ENCODE assay signal across 22 cellular contexts in the genomic region with DNA sequence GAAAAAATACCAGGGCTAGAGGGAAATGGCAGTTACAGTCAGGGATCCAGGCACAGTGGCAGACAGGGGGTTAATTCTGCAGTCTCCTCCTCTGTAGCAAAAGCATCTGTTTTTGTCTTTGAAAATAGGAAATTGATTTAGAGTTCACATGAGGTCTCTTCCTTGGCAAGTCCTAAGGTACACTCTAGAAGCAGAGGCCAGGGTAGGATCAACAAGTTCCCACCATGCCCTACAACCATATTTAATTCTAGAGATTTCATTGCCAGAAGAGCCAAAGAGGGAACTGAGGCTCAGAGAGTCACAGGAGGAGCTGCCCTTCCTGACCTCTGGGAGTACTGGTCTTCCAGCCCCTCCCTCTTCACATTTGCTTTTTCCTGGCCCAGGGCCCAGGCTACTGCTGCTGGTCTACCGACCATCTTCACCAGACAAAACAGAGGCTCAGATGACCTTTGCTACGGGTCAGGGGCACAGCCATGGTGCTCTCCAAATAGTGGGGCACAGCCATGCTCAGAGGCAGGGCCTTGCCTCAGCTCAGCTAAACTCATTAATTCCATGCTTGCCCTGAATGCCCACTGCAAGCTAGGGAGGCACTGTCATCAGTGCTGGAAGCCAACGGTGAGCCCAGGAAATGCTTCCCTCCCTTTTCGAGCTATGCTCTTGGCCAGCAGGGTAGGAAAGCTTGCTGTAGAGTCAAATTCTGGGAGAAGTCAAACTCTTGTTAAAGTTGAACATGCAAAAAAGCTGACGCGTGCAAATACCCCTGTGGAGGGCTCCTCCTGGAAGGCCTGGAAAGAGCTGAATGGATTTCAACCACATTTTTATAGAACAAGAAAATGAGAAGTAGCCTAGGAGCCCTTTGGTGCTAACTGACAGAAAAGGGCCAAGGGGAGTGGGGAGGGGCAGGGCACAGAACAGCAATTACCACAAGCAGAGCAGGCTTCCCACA. TPM values are rescaled to one million over a fixed set of nuclear protein-coding genes. Genes with fewer than 3 reads are reported as not detected.
DNase-seq lines count a peak whose midpoint lies in the region; ATAC-seq, FAIRE-seq and TF ChIP-seq lines count a peak whose summit lies in the region.
"Had no signal": no experiment of that assay in that cellular context is flagged by ENCODE, and none has a peak within 500 bp of the region (broad histone marks: within the 10 kb centered on the region; RNA-seq: fewer than 3 reads in every experiment).

No MANE protein-coding gene starts in this region.

- POLR2A ChIA-PET in WTC11 (lab: Charles Lee) (no interaction called here), HepG2 (lab: Yijun Ruan, JAX) (no interaction called here)

- ATAC-seq in Right ventricle myocardium inferior (peak; percentile 47), WTC11 (no peak), HepG2 (no peak; the same call in 1 of the 3 replicates)
- ATAC-seq: Panc1 had no signal

- no TSS peak for BruUV-seq in HepG2 (replicated peaks; lab: Mats Ljungman, UMichigan)

- intact Hi-C loops in Right ventricle myocardium inferior (cut with DNase I) (loop anchor here (10.0 kb wide), 1 partner anchor 52 kb away; no protein-coding TSS in a partner anchor), cardiac septum (cut with DNase I) (no loop called here), HepG2 (cut with micrococcal nuclease; ENCODE audit: unreplicated experiment) (no loop called here)
- intact Hi-C loops in activated T-helper 2 cell treated with anti-CD3 and anti-CD28 coated beads, Interferon-gamma antibody, Interleukin-2, Interleukin-4, amounts not matched to agents 10 μg/mL and 5 μg/mL and 100 μg/mL, durations not matched to agents 14 hours and 24 hours and 36 hours (cut with micrococcal nuclease) = no loop called here

- 86% methylated on average over 6 of the region's 6 CpGs for WGBS in HepG2 (ENCODE audit: low lambda C conversion rate)

- no peak for TF ChIP-seq RAD21 in HepG2 (CRISPR knock-in tag; IDR thresholded peaks at IDR 0.05)

- H3K36me3 Mint-ChIP-seq in WTC11 = peaks cover 11% of the 10 kb centered on the region
- H3K36me3 Mint-ChIP-seq in activated T-helper 2 cell treated with anti-CD3 and anti-CD28 coated beads, Interferon-gamma antibody, Interleukin-2, Interleukin-4, amounts not matched to agents 10 μg/mL and 5 μg/mL and 100 μg/mL, durations not matched to agents 14 hours and 24 hours and 36 hours (ENCODE audit: low read depth) = peaks cover 19% of the 10 kb centered on the region

- TF ChIP-seq CTCF in WTC11 (IDR thresholded peaks at IDR 0.05) = no peak
- no peak for TF ChIP-seq CTCF in HepG2 (CRISPR knock-in tag; IDR thresholded peaks at IDR 0.05)
- TF ChIP-seq CTCF in parathyroid adenoma (IDR thresholded peaks at IDR 0.05) = no peak

- H3K9me3 ChIP-seq in HepG2 (ENCODE audit: low read length) (no peaks in the 10 kb centered on the region), parathyroid adenoma (ENCODE audit: control insufficient read depth, low read length) (no peaks in the 10 kb centered on the region)
- H3K9me3 ChIP-seq: SJCRH30 had no signal

- H3K27me3 Mint-ChIP-seq in WTC11 (ENCODE audit: low read depth) = no peaks in the 10 kb centered on the region
- no peaks in the 10 kb centered on the region for H3K27me3 Mint-ChIP-seq in activated T-helper 2 cell treated with anti-CD3 and anti-CD28 coated beads, Interferon-gamma antibody, Interleukin-2, Interleukin-4, amounts not matched to agents 10 μg/mL and 5 μg/mL and 100 μg/mL, durations not matched to agents 14 hours and 24 hours and 36 hours (ENCODE audit: low read depth)
- H3K27me3 Mint-ChIP-seq: CD4-positive, alpha-beta T cell had no signal

- TF ChIP-seq EP300 in HepG2 (IDR thresholded peaks at IDR 0.05; ENCODE audit: low read depth in 2 of 2, low read length in 2 of 2) (no peak), HepG2 (CRISPR knock-in tag; IDR thresholded peaks at IDR 0.05; ENCODE audit: borderline replicate concordance) (no peak)

- no peak for FAIRE-seq in HepG2 (lab: Jason Lieb, UNC)

- H3K9ac ChIP-seq in HepG2 (ENCODE audit: insufficient read depth, low read depth, low read length) (no peak overlapping the region), parathyroid adenoma (no peak overlapping the region)
- H3K9ac ChIP-seq: KMS-11 had no signal

- H3K27me3 ChIP-seq in HepG2 (ENCODE audit: control insufficient read depth in 1 of 2, insufficient read depth in 2 of 2, low read length in 2 of 2) (no peaks in the 10 kb centered on the region; a peak in 1 of 5 replicates), parathyroid adenoma (ENCODE audit: control insufficient read depth, insufficient read depth, low read length) (no peaks in the 10 kb centered on the region)
- H3K27me3 ChIP-seq: SJCRH30 had no signal

- no peak overlapping the region for H3K4me2 ChIP-seq in HepG2 (ENCODE audit: low read depth, low read length)
- H3K4me2 ChIP-seq in parathyroid adenoma (ENCODE audit: low read length) = no peak overlapping the region
- H3K4me2 ChIP-seq: KMS-11 had no signal

- H3K4me1 ChIP-seq in HepG2 (ENCODE audit: insufficient read depth, low read length) = no peaks in the 10 kb centered on the region; the same call in 1 of the 2 replicates
- peaks cover 5% of the 10 kb centered on the region for H3K4me1 ChIP-seq in parathyroid adenoma
- H3K4me1 ChIP-seq: SJCRH30 had no signal

- 0 out of 2 replicates have a peak overlapping the region, but pooled peaks have one; percentile 12 for H3K27ac Mint-ChIP-seq in WTC11
- H3K27ac Mint-ChIP-seq in activated T-helper 2 cell treated with anti-CD3 and anti-CD28 coated beads, Interferon-gamma antibody, Interleukin-2, Interleukin-4, amounts not matched to agents 10 μg/mL and 5 μg/mL and 100 μg/mL, durations not matched to agents 14 hours and 24 hours and 36 hours = no peak overlapping the region
- H3K27ac Mint-ChIP-seq: CD4-positive, alpha-beta T cell had no signal

- TF ChIP-seq POLR2A in HepG2 (IDR thresholded peaks at IDR 0.05; ENCODE audit: insufficient read depth in 1 of 2, low read depth in 2 of 2, low read length in 2 of 2) = no peak

- in situ Hi-C loops in HepG2 (cut with HindIII; ENCODE audit: extremely low pct_ligation_motif_present, low pct_unique_long_range_greater_than_20kb) = no loop called here

- peaks cover 36 to 59% of the 10 kb centered on the region in 2 experiments for H3K36me3 ChIP-seq in HepG2 (replicated peaks in 1 of 2; ENCODE audit: control insufficient read depth in 1 of 2, insufficient read depth in 2 of 2, low read length in 2 of 2)
- no peaks in the 10 kb centered on the region for H3K36me3 ChIP-seq in parathyroid adenoma (ENCODE audit: control insufficient read depth, insufficient read depth, low read length)

- no peaks in the 10 kb centered on the region for H3K9me3 Mint-ChIP-seq in WTC11
- H3K9me3 Mint-ChIP-seq in activated T-helper 2 cell treated with anti-CD3 and anti-CD28 coated beads, Interferon-gamma antibody, Interleukin-2, Interleukin-4, amounts not matched to agents 10 μg/mL and 5 μg/mL and 100 μg/mL, durations not matched to agents 14 hours and 24 hours and 36 hours = no peaks in the 10 kb centered on the region
- H3K9me3 Mint-ChIP-seq: CD4-positive, alpha-beta T cell had no signal

- H4K20me1 ChIP-seq in HepG2 (ENCODE audit: insufficient read depth, low read length) = peaks cover 14% of the 10 kb centered on the region; the same call in 1 of the 2 replicates

- CTCF ChIA-PET in WTC11 (lab: Charles Lee) = interaction anchor here (0.7 to 10.1 kb wide), 3 partner anchors 13 to 126 kb away, joined by 3 to 96 read pairs (median 7); partner anchors contain the start of gene CHRM4
- CTCF ChIA-PET in HepG2 (lab: Yijun Ruan, JAX; ENCODE audit: low intra/inter-chr PET ratio, low total read pairs) = no interaction called here

- no peak overlapping the region for H3K4me3 ChIP-seq in HepG2 (replicated peaks in 1 of 3; ENCODE audit: insufficient read depth in 1 of 3, low read depth in 2 of 3, low read length in 3 of 3)
- H3K4me3 ChIP-seq in parathyroid adenoma (ENCODE audit: low read depth, low read length) = no peak overlapping the region
- H3K4me3 ChIP-seq: SJCRH30 had no signal

- DNase-seq in Right ventricle myocardium inferior (ENCODE audit: missing footprints) (no peak), cardiac septum (ENCODE audit: low spot score) (no peak), WTC11 (ENCODE audit: low spot score) (no peak), HepG2 (ENCODE audit: low spot score) (no peak), NCI-H2196 (lab: John Stamatoyannopoulos, UW; ENCODE audit: unreplicated experiment) (no peak), NCI-H2107 treated with DMSO at 0.1 percent for 48 hours (lab: John Stamatoyannopoulos, UW; ENCODE audit: unreplicated experiment) (no peak)
- DNase-seq in activated T-helper 2 cell treated with anti-CD3 and anti-CD28 coated beads, Interferon-gamma antibody, Interleukin-2, Interleukin-4, amounts not matched to agents 10 μg/mL and 5 μg/mL and 100 μg/mL, durations not matched to agents 14 hours and 24 hours and 36 hours (ENCODE audit: low spot score) = no peak
- DNase-seq: CD4-positive, alpha-beta T cell; COR-L47; DMS79; H7; NCI-H1105; NCI-H146; NCI-H2029; NCI-H2171; NCI-H524 treated with DMSO at 0.1 percent for 48 hours; NCI-H82; SJCRH30 had no signal

- H3K79me2 ChIP-seq in HepG2 (ENCODE audit: insufficient read depth, low read length) (no peaks in the 10 kb centered on the region), parathyroid adenoma (no peaks in the 10 kb centered on the region)

- H3K27ac ChIP-seq in HepG2 (ENCODE audit: extremely low read length, insufficient read depth, low read length) = no peak overlapping the region
- peak overlapping the region; percentile 39 for H3K27ac ChIP-seq in parathyroid adenoma
- H3K27ac ChIP-seq: HL-60, KMS-11, SJCRH30 had no signal

- H3K4me3 Mint-ChIP-seq in WTC11 = no peak overlapping the region
- H3K4me3 Mint-ChIP-seq in activated T-helper 2 cell treated with anti-CD3 and anti-CD28 coated beads, Interferon-gamma antibody, Interleukin-2, Interleukin-4, amounts not matched to agents 10 μg/mL and 5 μg/mL and 100 μg/mL, durations not matched to agents 14 hours and 24 hours and 36 hours (ENCODE audit: low read depth) = no peak overlapping the region
- H3K4me3 Mint-ChIP-seq: CD4-positive, alpha-beta T cell had no signal

- no peak overlapping the region for H2AFZ ChIP-seq in HepG2 (ENCODE audit: low read length)
- no peak overlapping the region for H2AFZ ChIP-seq in parathyroid adenoma

- H3K4me1 Mint-ChIP-seq in WTC11 = no peaks in the 10 kb centered on the region
- no peaks in the 10 kb centered on the region for H3K4me1 Mint-ChIP-seq in activated T-helper 2 cell treated with anti-CD3 and anti-CD28 coated beads, Interferon-gamma antibody, Interleukin-2, Interleukin-4, amounts not matched to agents 10 μg/mL and 5 μg/mL and 100 μg/mL, durations not matched to agents 14 hours and 24 hours and 36 hours (ENCODE audit: low read depth)

RNA-seq across cellular contexts. Expression of gene CHRM4, which starts 11.7 kb away (rescaled TPM):
- total RNA-seq in Right ventricle myocardium inferior (not detected), cardiac septum (0.27 TPM), WTC11 (2021) (0.62 to 0.85 TPM (median 0.62 TPM) in 3 replicates), HepG2 (2016; rRNA removed; fragmentation: Illumina TruSeq; extraction: Trizol) (0.13 TPM in 1 of 2 replicates, not detected in the other)
- total RNA-seq in HepG2 (2016; cell fraction: cytosol; rRNA removed; fragmentation: Illumina TruSeq; extraction: Trizol; ENCODE audit: low read depth) = not detected in 2 replicates
- total RNA-seq in HepG2 (2016; cell fraction: insoluble cytoplasmic fraction; rRNA removed; fragmentation: Illumina TruSeq; extraction: Trizol) = 0.11 TPM in 1 of 2 replicates, not detected in the other
- 0.15 TPM in 1 of 2 replicates, not detected in the other for total RNA-seq in HepG2 (2016; cell fraction: membrane; rRNA removed; fragmentation: Illumina TruSeq; extraction: Trizol)
- total RNA-seq in HepG2 (2016; cell fraction: nucleus; rRNA removed; fragmentation: Illumina TruSeq; extraction: Trizol) = 0.25 TPM in 1 of 2 replicates, not detected in the other
- polyA plus RNA-seq in HepG2 (2011; rRNA removed) = 0.21 and 0.22 TPM in 2 replicates
- polyA plus RNA-seq in HepG2 (2011; cell fraction: cytosol; rRNA removed) = 0.12 and 0.19 TPM in 2 replicates
- 0.43 and 0.85 TPM in 2 replicates for polyA plus RNA-seq in HepG2 (2011; cell fraction: nucleus; rRNA removed)
- 0.27 TPM in 1 of 2 replicates, not detected in the other for polyA plus RNA-seq in HepG2 (2012)
- 0.08 TPM in 1 of 2 replicates, not detected in the other for polyA plus RNA-seq in HepG2 (2016; cell fraction: cytosol; fragmentation: Illumina TruSeq; extraction: Trizol; ENCODE audit: low read depth)
- 0.15 TPM in 1 of 2 replicates, not detected in the other for polyA plus RNA-seq in HepG2 (2016; cell fraction: insoluble cytoplasmic fraction; fragmentation: Illumina TruSeq; extraction: Trizol; ENCODE audit: low read depth)
- 0.21 TPM in 1 of 2 replicates, not detected in the other for polyA plus RNA-seq in HepG2 (2016; cell fraction: membrane; fragmentation: Illumina TruSeq; extraction: Trizol; ENCODE audit: low read depth)
- 0.41 TPM in 1 of 2 replicates, not detected in the other for polyA plus RNA-seq in HepG2 (2016; cell fraction: nucleus; fragmentation: Illumina TruSeq; extraction: Trizol; ENCODE audit: insufficient read depth, low read depth)
- 0.58 and 0.90 TPM in 2 replicates for polyA minus RNA-seq in HepG2 (2011; rRNA and poly(A)+ RNA removed; ENCODE audit: low replicate concordance)
- not detected in 2 replicates for polyA minus RNA-seq in HepG2 (2011; cell fraction: cytosol; rRNA and poly(A)+ RNA removed)
- polyA minus RNA-seq in HepG2 (2011; cell fraction: nucleus; rRNA and poly(A)+ RNA removed) = 0.50 and 0.52 TPM in 2 replicates
- 0.11 and 0.23 TPM in 2 replicates for total RNA-seq in activated T-helper 2 cell treated with anti-CD3 and anti-CD28 coated beads, Interferon-gamma antibody, Interleukin-2, Interleukin-4, amounts not matched to agents 10 μg/mL and 5 μg/mL and 100 μg/mL, durations not matched to agents 14 hours and 24 hours and 36 hours

RNA-seq across cellular contexts. Expression of gene MDK, which starts 21.8 kb away (rescaled TPM):
- 3.2 TPM for total RNA-seq in Right ventricle myocardium inferior
- total RNA-seq in cardiac septum = 6.2 TPM
- 560 to 611 TPM (median 602 TPM) in 3 replicates for total RNA-seq in WTC11 (2021)
- 149 and 312 TPM in 2 replicates for total RNA-seq in HepG2 (2016; rRNA removed; fragmentation: Illumina TruSeq; extraction: Trizol)
- 310 and 356 TPM in 2 replicates for total RNA-seq in HepG2 (2016; cell fraction: cytosol; rRNA removed; fragmentation: Illumina TruSeq; extraction: Trizol; ENCODE audit: low read depth)
- 138 and 308 TPM in 2 replicates for total RNA-seq in HepG2 (2016; cell fraction: insoluble cytoplasmic fraction; rRNA removed; fragmentation: Illumina TruSeq; extraction: Trizol)
- 284 and 347 TPM in 2 replicates for total RNA-seq in HepG2 (2016; cell fraction: membrane; rRNA removed; fragmentation: Illumina TruSeq; extraction: Trizol)
- 197 and 254 TPM in 2 replicates for total RNA-seq in HepG2 (2016; cell fraction: nucleus; rRNA removed; fragmentation: Illumina TruSeq; extraction: Trizol)
- 355 and 407 TPM in 2 replicates for polyA plus RNA-seq in HepG2 (2011; rRNA removed)
- 510 and 850 TPM in 2 replicates for polyA plus RNA-seq in HepG2 (2011; cell fraction: cytosol; rRNA removed)
- 205 and 210 TPM in 2 replicates for polyA plus RNA-seq in HepG2 (2011; cell fraction: nucleus; rRNA removed)
- polyA plus RNA-seq in HepG2 (2012) = 127 and 170 TPM in 2 replicates
- polyA plus RNA-seq in HepG2 (2016; cell fraction: cytosol; fragmentation: Illumina TruSeq; extraction: Trizol; ENCODE audit: low read depth) = 699 and 772 TPM in 2 replicates
- 298 and 351 TPM in 2 replicates for polyA plus RNA-seq in HepG2 (2016; cell fraction: insoluble cytoplasmic fraction; fragmentation: Illumina TruSeq; extraction: Trizol; ENCODE audit: low read depth)
- polyA plus RNA-seq in HepG2 (2016; cell fraction: membrane; fragmentation: Illumina TruSeq; extraction: Trizol; ENCODE audit: low read depth) = 584 and 631 TPM in 2 replicates
- 829 and 892 TPM in 2 replicates for polyA plus RNA-seq in HepG2 (2016; cell fraction: nucleus; fragmentation: Illumina TruSeq; extraction: Trizol; ENCODE audit: insufficient read depth, low read depth)
- polyA minus RNA-seq in HepG2 (2011; rRNA and poly(A)+ RNA removed; ENCODE audit: low replicate concordance) = 1.3 and 126 TPM in 2 replicates
- 66.8 and 86.0 TPM in 2 replicates for polyA minus RNA-seq in HepG2 (2011; cell fraction: cytosol; rRNA and poly(A)+ RNA removed)
- 18.5 and 19.3 TPM in 2 replicates for polyA minus RNA-seq in HepG2 (2011; cell fraction: nucleus; rRNA and poly(A)+ RNA removed)
- total RNA-seq in activated T-helper 2 cell treated with anti-CD3 and anti-CD28 coated beads, Interferon-gamma antibody, Interleukin-2, Interleukin-4, amounts not matched to agents 10 μg/mL and 5 μg/mL and 100 μg/mL, durations not matched to agents 14 hours and 24 hours and 36 hours = 2.8 and 4.5 TPM in 2 replicates

RNA-seq across cellular contexts. Expression of gene DGKZ, which starts 56.0 kb away (rescaled TPM):
- total RNA-seq in Right ventricle myocardium inferior = 67.5 TPM
- 66.8 TPM for total RNA-seq in cardiac septum
- total RNA-seq in WTC11 (2021) = 107 to 139 TPM (median 115 TPM) in 3 replicates
- 14.6 and 20.7 TPM in 2 replicates for total RNA-seq in HepG2 (2016; rRNA removed; fragmentation: Illumina TruSeq; extraction: Trizol)
- 11.9 and 13.2 TPM in 2 replicates for total RNA-seq in HepG2 (2016; cell fraction: cytosol; rRNA removed; fragmentation: Illumina TruSeq; extraction: Trizol; ENCODE audit: low read depth)
- 11.6 and 19.8 TPM in 2 replicates for total RNA-seq in HepG2 (2016; cell fraction: insoluble cytoplasmic fraction; rRNA removed; fragmentation: Illumina TruSeq; extraction: Trizol)
- total RNA-seq in HepG2 (2016; cell fraction: membrane; rRNA removed; fragmentation: Illumina TruSeq; extraction: Trizol) = 26.9 and 29.6 TPM in 2 replicates
- 18.5 and 22.1 TPM in 2 replicates for total RNA-seq in HepG2 (2016; cell fraction: nucleus; rRNA removed; fragmentation: Illumina TruSeq; extraction: Trizol)
- 15.8 and 17.6 TPM in 2 replicates for polyA plus RNA-seq in HepG2 (2011; rRNA removed)
- polyA plus RNA-seq in HepG2 (2011; cell fraction: cytosol; rRNA removed) = 8.8 and 15.2 TPM in 2 replicates
- 108 and 162 TPM in 2 replicates for polyA plus RNA-seq in HepG2 (2011; cell fraction: nucleus; rRNA removed)
- 11.6 and 19.4 TPM in 2 replicates for polyA plus RNA-seq in HepG2 (2012)
- polyA plus RNA-seq in HepG2 (2016; cell fraction: cytosol; fragmentation: Illumina TruSeq; extraction: Trizol; ENCODE audit: low read depth) = 18.6 and 18.8 TPM in 2 replicates
- 21.9 and 30.3 TPM in 2 replicates for polyA plus RNA-seq in HepG2 (2016; cell fraction: insoluble cytoplasmic fraction; fragmentation: Illumina TruSeq; extraction: Trizol; ENCODE audit: low read depth)
- 44.5 and 49.9 TPM in 2 replicates for polyA plus RNA-seq in HepG2 (2016; cell fraction: membrane; fragmentation: Illumina TruSeq; extraction: Trizol; ENCODE audit: low read depth)
- polyA plus RNA-seq in HepG2 (2016; cell fraction: nucleus; fragmentation: Illumina TruSeq; extraction: Trizol; ENCODE audit: insufficient read depth, low read depth) = 65.9 and 71.9 TPM in 2 replicates
- polyA minus RNA-seq in HepG2 (2011; rRNA and poly(A)+ RNA removed; ENCODE audit: low replicate concordance) = 43.2 and 71.9 TPM in 2 replicates
- polyA minus RNA-seq in HepG2 (2011; cell fraction: cytosol; rRNA and poly(A)+ RNA removed) = 12.3 and 14.8 TPM in 2 replicates
- polyA minus RNA-seq in HepG2 (2011; cell fraction: nucleus; rRNA and poly(A)+ RNA removed) = 15.9 and 16.9 TPM in 2 replicates
- 82.3 and 86.1 TPM in 2 replicates for total RNA-seq in activated T-helper 2 cell treated with anti-CD3 and anti-CD28 coated beads, Interferon-gamma antibody, Interleukin-2, Interleukin-4, amounts not matched to agents 10 μg/mL and 5 μg/mL and 100 μg/mL, durations not matched to agents 14 hours and 24 hours and 36 hours

Comparison
In these comparisons a context has a peak if more than half of its experiments do, and no peak if none do; other contexts are left out.
1. RNA of gene MDK, which starts 21.8 kb away (total RNA-seq): 560 to 611 TPM in WTC11 and 138 to 356 TPM in HepG2; 6.2 TPM in cardiac septum (single experiment), 3.2 TPM in Right ventricle myocardium inferior (single experiment) and 2.8 to 4.5 TPM in activated T-helper 2 cell treated with anti-CD3 and anti-CD28 coated beads, Interferon-gamma antibody, Interleukin-2, Interleukin-4, amounts not matched to agents 10 μg/mL and 5 μg/mL and 100 μg/mL, durations not matched to agents 14 hours and 24 hours and 36 hours; every median in the first group is over 10 times any median in the second.